In genomic region chr6:29970711-29971110, GRCh38 we compare ENCODE assay signal across 24 cellular contexts. TPM values are rescaled to one million over a fixed set of nuclear protein-coding genes. Genes with fewer than 3 reads are reported as not detected.
A peak's percentile ranks its signal among the peaks of the same experiment; 100 is the strongest.
DNase-seq lines count a peak whose midpoint lies in the region; ATAC-seq, FAIRE-seq and TF ChIP-seq lines count a peak whose summit lies in the region.
"Had no signal": no experiment of that assay in that cellular context is flagged by ENCODE, and none has a peak within 500 bp of the region (broad histone marks: within the 10 kb centered on the region; RNA-seq: fewer than 3 reads in every experiment).

No MANE protein-coding gene starts in this region.

- H2BK5ac ChIP-seq in H1 (ENCODE audit: low read depth, low read length) (no peak overlapping the region), neuronal stem cell (ENCODE audit: low read length) (peak overlapping the region; percentile 11)

- H3K9me3 Mint-ChIP-seq in type B pancreatic cell = no peaks in the 10 kb centered on the region
- H3K9me3 Mint-ChIP-seq: CD4-positive, alpha-beta T cell; CD8-positive, alpha-beta T cell had no signal

- H3K79me2 ChIP-seq in SK-N-SH (ENCODE audit: insufficient read depth) (no peaks in the 10 kb centered on the region), H1 (ENCODE audit: control insufficient read depth in 1 of 2, insufficient read depth in 2 of 2, low read length in 2 of 2) (no peaks in the 10 kb centered on the region)

- no peak overlapping the region for H4K8ac ChIP-seq in H1 (ENCODE audit: extremely low read depth, insufficient read depth, low read length)
- H4K8ac ChIP-seq in neuronal stem cell (ENCODE audit: low read depth, low read length) = no peak overlapping the region

- H2AFZ ChIP-seq in SK-N-SH (ENCODE audit: low read depth) (no peak overlapping the region), H1 (ENCODE audit: low read length) (no peak overlapping the region), neuronal stem cell (ENCODE audit: low read length) (no peak overlapping the region)

- H3K4ac ChIP-seq in H1 (replicated peaks; ENCODE audit: insufficient read length, low read depth, low read length) (no peak overlapping the region), neuronal stem cell (ENCODE audit: low read length) (no peak overlapping the region)

- no peak overlapping the region for H3K4me3 Mint-ChIP-seq in type B pancreatic cell
- H3K4me3 Mint-ChIP-seq: B cell; CD4-positive, alpha-beta T cell; CD8-positive, alpha-beta T cell had no signal

- WGBS in SK-N-SH (ENCODE audit: low lambda C conversion rate) = 75% methylated on average over 1 of the region's 2 CpGs
- WGBS in H1 (ENCODE audit: extremely low coverage in 1 of 2, insufficient coverage in 1 of 2, insufficient read length in 1 of 2, insufficient replicate concordance in 2 of 2, low coverage in 1 of 2, low lambda C conversion rate in 2 of 2, missing lambda C conversion rate in 1 of 2), 2 experiments = 83% methylated on average over 2 of the region's 2 CpGs; no CpG with 5 or more reads in 1 of the 2 experiments
- WGBS in neuronal stem cell (ENCODE audit: extremely low coverage in 2 of 2, insufficient read length in 2 of 2, insufficient replicate concordance in 1 of 2), 2 donors = no CpG with 5 or more reads among the region's 2 CpGs

- H4K91ac ChIP-seq in H1 (replicated peaks; ENCODE audit: insufficient read length, low read length) (peak overlapping the region; percentile 27), neuronal stem cell (ENCODE audit: low read depth, low read length, poor library complexity) (no peak overlapping the region)

- no peaks in the 10 kb centered on the region for H3K27me3 ChIP-seq in SK-N-SH (ENCODE audit: insufficient read depth)
- H3K27me3 ChIP-seq in H1 (replicated peaks in 1 of 4; ENCODE audit: control insufficient read depth in 3 of 4, extremely low read depth in 1 of 4, insufficient read depth in 3 of 4, low read length in 3 of 4) = peaks cover 8 to 18% (median 15%) of the 10 kb centered on the region in 4 experiments
- H3K27me3 ChIP-seq in neuronal stem cell (ENCODE audit: control insufficient read depth in 3 of 3, insufficient read depth in 3 of 3, low read depth in 1 of 3, low read length in 3 of 3) = peaks cover 0 to 47% (median 19%) of the 10 kb centered on the region in 3 experiments

- H3K79me1 ChIP-seq in H1 (ENCODE audit: low read depth, low read length) (no peaks in the 10 kb centered on the region), neuronal stem cell (ENCODE audit: low read depth, low read length) (no peaks in the 10 kb centered on the region)

- ATAC-seq in SK-N-SH treated with all-trans-retinoic acid at 6 μM for 48 hours = no peak
- no peak for ATAC-seq in HG02852 (IDR thresholded peaks at IDR 0.05; ENCODE audit: unreplicated experiment)
- ATAC-seq: A549; CD8-positive, alpha-beta T cell; GM12878 had no signal

- H3K23ac ChIP-seq in H1 (ENCODE audit: insufficient read length) = no peak overlapping the region
- H3K23ac ChIP-seq in neuronal stem cell (ENCODE audit: low read depth, low read length, poor library complexity) = no peak overlapping the region

- H2BK120ac ChIP-seq in H1 (replicated peaks; ENCODE audit: low read depth, low read length) (no peak overlapping the region), neuronal stem cell (ENCODE audit: low read depth, low read length) (no peak overlapping the region)

- H3K9me2 ChIP-seq in SK-N-SH = no peaks in the 10 kb centered on the region

- no peak for FAIRE-seq in H1 (lab: Jason Lieb, UNC)
- FAIRE-seq: A549, GM12878, GM12892, GM18507 had no signal

- H2BK15ac ChIP-seq in H1 (ENCODE audit: low read length) = peak overlapping the region; percentile 88; the same call in 1 of the 2 replicates
- H2BK15ac ChIP-seq in neuronal stem cell (ENCODE audit: low read length) = no peak overlapping the region

- CTCF ChIA-PET in SK-N-SH (lab: Yijun Ruan, JAX) (no interaction called here), H1 (lab: Charles Lee; ENCODE audit: partially characterized antibody) (no interaction called here)

- no peak overlapping the region for H3K56ac ChIP-seq in H1 (replicated peaks; ENCODE audit: insufficient read length, low read depth, low read length)

- H3K4me2 ChIP-seq in SK-N-SH (no peak overlapping the region), H1 (ENCODE audit: insufficient read depth in 1 of 2, low read depth in 2 of 2, low read length in 2 of 2) (no peak overlapping the region), neuronal stem cell (ENCODE audit: insufficient read depth, low read length, poor library complexity, severe bottlenecking) (no peak overlapping the region)
- H3K4me2 ChIP-seq: A549; BLaER1 treated with 17β-estradiol and CSF1 and Interleukin-3, amounts not matched to agents 10 nM and 100 nM had no signal

- H3K18ac ChIP-seq in H1 (ENCODE audit: extremely low read depth, low read length) = no peak overlapping the region
- H3K18ac ChIP-seq in neuronal stem cell (ENCODE audit: low read length) = no peak overlapping the region

- H2AK5ac ChIP-seq in H1 (ENCODE audit: low read depth, low read length) (no peak overlapping the region), neuronal stem cell (ENCODE audit: low read depth, low read length) (peak overlapping the region; percentile 40)

- H2BK12ac ChIP-seq in H1 (ENCODE audit: low read depth, low read length) (no peak overlapping the region), neuronal stem cell (ENCODE audit: low read length) (no peak overlapping the region)

- peak; percentile 34 for DNase-seq in SK-N-SH
- DNase-seq in H1 (ENCODE audit: low read depth in 1 of 2, low spot score in 2 of 2) = no peak
- no peak for DNase-seq in neuronal stem cell (ENCODE audit: low spot score)
- DNase-seq in type B pancreatic cell (ENCODE audit: extremely low spot score, unreplicated experiment) = no peak
- DNase-seq: AML-193; CD4-positive, alpha-beta T cell; CD8-positive, alpha-beta T cell; DMS 273 treated with DMSO at 0.1 percent for 48 hours; DMS153; DMS53; DMS79; DND-41; EL; GDM1 had no signal

- TF ChIP-seq CTCF in SK-N-SH (IDR thresholded peaks at IDR 0.05) = no peak
- TF ChIP-seq CTCF in H1 (IDR thresholded peaks at IDR 0.05; ENCODE audit: control extremely low read depth in 1 of 3, insufficient read depth in 1 of 3, low read depth in 1 of 3, low read length in 3 of 3) = no peak
- TF ChIP-seq CTCF in type B pancreatic cell (conservative IDR thresholded peaks at IDR 0.05) = no peak

- TF ChIP-seq RAD21 in SK-N-SH (IDR thresholded peaks at IDR 0.05; ENCODE audit: low read length) (no peak), H1 (IDR thresholded peaks at IDR 0.05 in 1 of 2, conservative IDR thresholded peaks at IDR 0.05 in 1 of 2; ENCODE audit: low read depth in 2 of 2, low read length in 2 of 2) (no peak)

- peaks cover 50% of the 10 kb centered on the region for H3K27me3 Mint-ChIP-seq in type B pancreatic cell

- TF ChIP-seq EP300 in SK-N-SH (IDR thresholded peaks at IDR 0.05; ENCODE audit: borderline replicate concordance in 1 of 2, low read depth in 1 of 2, low read length in 1 of 2) = no peak
- TF ChIP-seq EP300 in H1 (IDR thresholded peaks at IDR 0.05; ENCODE audit: borderline replicate concordance in 1 of 2, low read depth in 2 of 2, low read length in 2 of 2) = no peak

- peaks cover 2% of the 10 kb centered on the region for H3F3A ChIP-seq in SK-N-SH (replicated peaks; ENCODE audit: insufficient read depth)

- no peak overlapping the region for H3K4me3 ChIP-seq in SK-N-SH (ENCODE audit: low read depth in 2 of 2, low read length in 1 of 2)
- H3K4me3 ChIP-seq in H1 (ENCODE audit: extremely low read depth in 1 of 4, insufficient read depth in 2 of 4, low read depth in 3 of 4, low read length in 4 of 4) = no peak overlapping the region
- H3K4me3 ChIP-seq in neuronal stem cell (ENCODE audit: low read length in 2 of 2) = no peak overlapping the region
- H3K4me3 ChIP-seq: A549; BLaER1 treated with 17β-estradiol and CSF1 and Interleukin-3, amounts not matched to agents 10 nM and 100 nM; GM12878 had no signal

- H3K9me3 ChIP-seq in SK-N-SH (no peaks in the 10 kb centered on the region), H1 (ENCODE audit: insufficient read depth in 2 of 2, low read depth in 1 of 2, low read length in 1 of 2) (no peaks in the 10 kb centered on the region), neuronal stem cell (replicated peaks in 1 of 2; ENCODE audit: control insufficient read depth in 2 of 2, insufficient read depth in 1 of 2, low read depth in 1 of 2, low read length in 2 of 2) (peaks cover 0 to 2% of the 10 kb centered on the region in 2 donors)
- H3K9me3 ChIP-seq: A549 had no signal

- no peak overlapping the region for H2BK20ac ChIP-seq in H1 (ENCODE audit: low read length)

- H3K36me3 ChIP-seq in SK-N-SH (replicated peaks in 1 of 2; ENCODE audit: control insufficient read depth in 1 of 2, insufficient read depth in 2 of 2, low read length in 1 of 2) = no peaks in the 10 kb centered on the region
- no peaks in the 10 kb centered on the region for H3K36me3 ChIP-seq in H1 (ENCODE audit: control insufficient read depth in 2 of 4, insufficient read depth in 4 of 4, low read length in 3 of 4)
- H3K36me3 ChIP-seq in neuronal stem cell (replicated peaks in 1 of 2; ENCODE audit: control insufficient read depth in 2 of 2, insufficient read depth in 2 of 2, low read length in 2 of 2) = no peaks in the 10 kb centered on the region

- H4K5ac ChIP-seq in H1 (ENCODE audit: insufficient read length, low read depth, low read length) = no peak overlapping the region

- peaks cover 7% of the 10 kb centered on the region; the same call in 1 of the 2 replicates for H3K23me2 ChIP-seq in H1 (ENCODE audit: low read depth, low read length)

- POLR2A ChIA-PET in SK-N-SH (lab: Yijun Ruan, JAX) (no interaction called here), H1 (lab: Charles Lee; ENCODE audit: partially characterized antibody) (no interaction called here)

- H3K9ac ChIP-seq in SK-N-SH (no peak overlapping the region), H1 (replicated peaks in 1 of 4; ENCODE audit: extremely low read depth in 1 of 4, low read depth in 3 of 4, low read length in 3 of 4) (no peak overlapping the region), neuronal stem cell (ENCODE audit: low read depth, low read length, poor library complexity) (no peak overlapping the region)
- H3K9ac ChIP-seq: BLaER1 treated with 17β-estradiol and CSF1 and Interleukin-3, amounts not matched to agents 10 nM and 100 nM had no signal

- no peaks in the 10 kb centered on the region for H4K20me1 ChIP-seq in SK-N-SH (ENCODE audit: insufficient read depth)
- no peaks in the 10 kb centered on the region for H4K20me1 ChIP-seq in H1 (replicated peaks in 1 of 2; ENCODE audit: control insufficient read depth in 1 of 2, insufficient read depth in 2 of 2, low read length in 2 of 2)

- no peak for TF ChIP-seq POLR2A in H1 (IDR thresholded peaks at IDR 0.05; ENCODE audit: control extremely low read depth in 1 of 2, low read depth in 2 of 2, low read length in 2 of 2)

- H3K4me1 ChIP-seq in SK-N-SH (ENCODE audit: control insufficient read depth in 1 of 2, insufficient read depth in 2 of 2, low read depth in 1 of 2, low read length in 1 of 2) (peaks cover 14 to 33% of the 10 kb centered on the region in 2 experiments; a peak in 3 of 4 replicates), H1 (replicated peaks in 1 of 4; ENCODE audit: control insufficient read depth in 3 of 4, insufficient read depth in 4 of 4, low read length in 3 of 4) (peaks cover 2 to 12% (median 6%) of the 10 kb centered on the region in 4 experiments), neuronal stem cell (ENCODE audit: control insufficient read depth in 2 of 2, insufficient read depth in 1 of 2, low read depth in 1 of 2, low read length in 2 of 2) (peaks cover 10 to 12% of the 10 kb centered on the region in 2 donors)

- peaks cover 27% of the 10 kb centered on the region for H3K4me1 Mint-ChIP-seq in type B pancreatic cell (ENCODE audit: unreplicated experiment)

- H3K27ac Mint-ChIP-seq in type B pancreatic cell = no peak overlapping the region
- H3K27ac Mint-ChIP-seq: B cell; CD4-positive, alpha-beta T cell; CD8-positive, alpha-beta T cell had no signal

- no peaks in the 10 kb centered on the region for H3K36me3 Mint-ChIP-seq in type B pancreatic cell

- no peak overlapping the region for H3K14ac ChIP-seq in H1 (ENCODE audit: insufficient read length)
- H3K14ac ChIP-seq in neuronal stem cell (ENCODE audit: low read length) = no peak overlapping the region

- no peak overlapping the region; a peak in 1 of 4 replicates for H3K27ac ChIP-seq in SK-N-SH (ENCODE audit: low read depth in 2 of 2, low read length in 1 of 2)
- H3K27ac ChIP-seq in H1 (ENCODE audit: low read depth, low read length) = no peak overlapping the region
- no peak overlapping the region for H3K27ac ChIP-seq in neuronal stem cell (replicated peaks; ENCODE audit: low read length)
- H3K27ac ChIP-seq: 22Rv1; A549; BLaER1 treated with 17β-estradiol and CSF1 and Interleukin-3, amounts not matched to agents 10 nM and 100 nM; C4-2B had no signal

RNA-seq across cellular contexts. Expression of gene HLA-A, which starts 28.4 kb away (rescaled TPM):
- polyA plus RNA-seq in SK-N-SH (2012; rRNA removed) (250 and 312 TPM in 2 replicates), H1 (2011; rRNA removed) (474 and 560 TPM in 2 replicates)
- polyA plus RNA-seq in SK-N-SH (2012; cell fraction: cytosol; rRNA removed) = 125 and 181 TPM in 2 replicates
- polyA plus RNA-seq in SK-N-SH (2012; cell fraction: nucleus; rRNA removed) = 255 and 289 TPM in 2 replicates
- 221 and 226 TPM in 2 replicates for total RNA-seq in H1 (2021; fragmentation: NEBNext Ultra II Directional; extraction: Animal tissue kit (Norgen Biotek cat#: 25700))
- polyA plus RNA-seq in H1 (2011; cell fraction: cytosol; rRNA removed) = 548 TPM
- 600 TPM for polyA plus RNA-seq in H1 (2011; cell fraction: nucleus; rRNA removed)
- polyA plus RNA-seq in H1 (2012, experiment 1 of 2) = 259 to 372 TPM (median 349 TPM) in 4 replicates
- 396 TPM for polyA plus RNA-seq in H1 (2012, experiment 2 of 2)
- 562 TPM for polyA plus RNA-seq in H1 (2013, experiment 1 of 2)
- polyA plus RNA-seq in H1 (2013, experiment 2 of 2) = 595 TPM
- polyA minus RNA-seq in H1 (2011; rRNA and poly(A)+ RNA removed) = 167 and 181 TPM in 2 replicates
- 176 TPM for polyA minus RNA-seq in H1 (2011; cell fraction: cytosol; rRNA and poly(A)+ RNA removed)
- 99.6 TPM for polyA minus RNA-seq in H1 (2011; cell fraction: nucleus; rRNA and poly(A)+ RNA removed)
- 143 TPM for polyA plus RNA-seq in neuronal stem cell (2013, experiment 1 of 2)
- 141 TPM for polyA plus RNA-seq in neuronal stem cell (2013, experiment 2 of 2)
- 183 and 209 TPM in 2 replicates for total RNA-seq in type B pancreatic cell (ENCODE audit: low replicate concordance)
